In genomic region chr4:48340905-48341775, GRCh38 we compare ENCODE assay signal across 8 cellular contexts. TPM values are rescaled to one million over a fixed set of nuclear protein-coding genes. Genes with fewer than 3 reads are reported as not detected.
DNase-seq lines count a peak whose midpoint lies in the region; ATAC-seq, FAIRE-seq and TF ChIP-seq lines count a peak whose summit lies in the region.

Gene SLAIN2 (plus strand): TSS chr4:48341529. CDS start chr4:48341740, 211 bp downstream.

- H3K4me3 Mint-ChIP-seq in T-helper 17 cell = peak within 1 kb of the TSS; percentile 98

- TF ChIP-seq POLR2A in GM15510 (IDR thresholded peaks at IDR 0.05; ENCODE audit: borderline replicate concordance, extremely low read depth, insufficient read length) = peak; percentile 90

- H3K27ac Mint-ChIP-seq in T-helper 17 cell = peak within 1 kb of the TSS; percentile 96

- no peaks in the 10 kb centered on the region for H3K27me3 ChIP-seq in psoas muscle (ENCODE audit: insufficient read depth in 3 of 3, low read length in 2 of 3)

- H3K4me3 ChIP-seq in psoas muscle = peak within 1 kb of the TSS; percentile 95

- intact Hi-C loops in left ventricle myocardium superior (cut with micrococcal nuclease) (no loop called here), psoas muscle (cut with DNase I) (loop anchor here (1.0 to 5.0 kb wide), 3 partner anchors 36 to 429 kb away; partner anchors contain the start of gene NFXL1 (in 1 of the 2))

- no peaks in the 10 kb centered on the region for H3K36me3 ChIP-seq in psoas muscle (ENCODE audit: insufficient read depth in 1 of 2, low read depth in 1 of 2)

- peaks cover 5% of the 10 kb centered on the region for H3K36me3 Mint-ChIP-seq in T-helper 17 cell (ENCODE audit: low read depth)

- peak; percentile 92 for FAIRE-seq in urothelium cell line (lab: Jason Lieb, UNC)

- peaks cover 44% of the 10 kb centered on the region for H3K4me1 Mint-ChIP-seq in T-helper 17 cell

- peaks cover 59% of the 10 kb centered on the region for H3K4me1 ChIP-seq in psoas muscle

- peak; percentile 35 for TF ChIP-seq CTCF in psoas muscle (IDR thresholded peaks at IDR 0.05)

- DNase-seq in NCI-H1694 treated with DMSO at 0.1 percent for 48 hours (lab: John Stamatoyannopoulos, UW) = peak; percentile 89
- peak; percentile 97 to 99 (median 98) for DNase-seq in T-helper 17 cell
- DNase-seq in left ventricle myocardium superior = peak; percentile 100
- peak; percentile 99 to 100 for DNase-seq in psoas muscle
- peak; percentile 99 for DNase-seq in urothelium cell line (ENCODE audit: low spot score)

- no peaks in the 10 kb centered on the region for H3K27me3 Mint-ChIP-seq in T-helper 17 cell

- 0 to 1% (median 0%) methylated on average over 67 to 89 of the region's 89 CpGs for WGBS in psoas muscle, 3 donors

- H3K9me3 ChIP-seq in T-helper 17 cell (ENCODE audit: control insufficient read depth, low read length, poor library complexity, severe bottlenecking) (no peaks in the 10 kb centered on the region), psoas muscle (no peaks in the 10 kb centered on the region)

- peak within 1 kb of the TSS; percentile 88 for H3K27ac ChIP-seq in angular gyrus (ENCODE audit: low read depth, low read length)
- peak within 1 kb of the TSS; percentile 98 for H3K27ac ChIP-seq in psoas muscle

- ATAC-seq in HG02885 (IDR thresholded peaks at IDR 0.05; ENCODE audit: poor library complexity, unreplicated experiment) (peak; percentile 86), T-helper 17 cell (peak; percentile 87), left ventricle myocardium superior (peak; percentile 95), psoas muscle (peak; percentile 92 to 96 (median 94))

RNA-seq across cellular contexts. Expression of gene SLAIN2, which starts in this region (rescaled TPM):
- total RNA-seq in T-helper 17 cell (10 to 100 TPM; 76.7 to 92.3 TPM), left ventricle myocardium superior (122 TPM), psoas muscle (100 to 1,000 TPM; 157 to 204 (median 191) TPM)
- polyA plus RNA-seq in psoas muscle = 100 to 1,000 TPM in 1 of 3 donors, 10 to 100 TPM in 2; 69.5 to 203 (median 79.9) TPM

Comparison
In these comparisons a context has a peak if more than half of its experiments do, and no peak if none do; other contexts are left out.
1. Peak in every context shown above with its lines: DNase-seq, ATAC-seq, H3K4me3 ChIP-seq and H3K27ac ChIP-seq.